23 cellular contexts compared by ENCODE assay signal in genomic region chr7:12746211-12746610, GRCh38. TPM values are rescaled to one million over a fixed set of nuclear protein-coding genes. Genes with fewer than 3 reads are reported as not detected.
DNase-seq lines count a peak whose midpoint lies in the region; ATAC-seq, FAIRE-seq and TF ChIP-seq lines count a peak whose summit lies in the region.
"Had no signal": no experiment of that assay in that cellular context is flagged by ENCODE, and none has a peak within 500 bp of the region (broad histone marks: within the 10 kb centered on the region; RNA-seq: fewer than 3 reads in every experiment).

No MANE protein-coding gene starts in this region.

- H3T11ph ChIP-seq in H9 (ENCODE audit: low read length): no peak overlapping the region

- H3K14ac ChIP-seq in H9 (ENCODE audit: insufficient read depth, low read length): no peak overlapping the region

- FAIRE-seq in bronchial epithelial cell (lab: Jason Lieb, UNC): no peak
- FAIRE-seq: A549, GM12892, GM18507, H54, HepG2 had no signal

- H3K27ac ChIP-seq in neural progenitor cell (no peak overlapping the region), H9 (ENCODE audit: insufficient read length, low read depth, low read length) (no peak overlapping the region), colonic mucosa (no peak overlapping the region)
- H3K27ac ChIP-seq: 22Rv1, A549, BLaER1 had no signal

- no peak overlapping the region for H4K5ac ChIP-seq in H9 (ENCODE audit: insufficient read length, low read depth, low read length)

- no peak overlapping the region for H3K23ac ChIP-seq in H9 (ENCODE audit: insufficient read length, low read depth, low read length)

- intact Hi-C loops in colonic mucosa (cut with DNase I): no loop called here

- H3K9ac ChIP-seq in neural progenitor cell: no peak overlapping the region
- no peak overlapping the region for H3K9ac ChIP-seq in H9 (ENCODE audit: extremely low read depth, insufficient read length, low read length)
- H3K9ac ChIP-seq in colonic mucosa (ENCODE audit: low read depth in 2 of 2, low read length in 2 of 2): no peak overlapping the region
- H3K9ac ChIP-seq: BLaER1 had no signal

- no peak overlapping the region for H3K4me2 ChIP-seq in neural progenitor cell
- no peak overlapping the region for H3K4me2 ChIP-seq in H9 (ENCODE audit: insufficient read depth, insufficient read length, low read length)
- H3K4me2 ChIP-seq: A549, BLaER1, GM23338 had no signal

- TF ChIP-seq CTCF in bronchial epithelial cell (IDR thresholded peaks at IDR 0.05; ENCODE audit: insufficient read depth, low read length, severe bottlenecking) (no peak), neural progenitor cell (IDR thresholded peaks at IDR 0.05) (no peak), H9 (conservative IDR thresholded peaks at IDR 0.05) (no peak), colonic mucosa (IDR thresholded peaks at IDR 0.05) (no peak)

- H3K4me1 Mint-ChIP-seq in neural progenitor cell (peaks cover 5% of the 10 kb centered on the region), H9 (peaks cover 26 to 32% of the 10 kb centered on the region in 2 experiments)
- H3K4me1 Mint-ChIP-seq: CD4-positive, alpha-beta memory T cell had no signal

- H3F3A ChIP-seq in neural progenitor cell (ENCODE audit: low read depth): peaks cover 5% of the 10 kb centered on the region

- H3K4me3 ChIP-seq in bronchial epithelial cell (ENCODE audit: low read depth, low read length): no peak overlapping the region
- H3K4me3 ChIP-seq in neural progenitor cell: no peak overlapping the region
- H3K4me3 ChIP-seq in colonic mucosa: no peak overlapping the region
- H3K4me3 ChIP-seq: A549, BLaER1, GM23338 had no signal

- H3K9me3 Mint-ChIP-seq in neural progenitor cell: peaks cover 11% of the 10 kb centered on the region
- peaks cover 0 to 5% of the 10 kb centered on the region in 2 experiments; a peak in 1 of 5 replicates for H3K9me3 Mint-ChIP-seq in H9
- H3K9me3 Mint-ChIP-seq: GM23338, HFFc6, IgD-negative memory B cell had no signal

- H2BK120ac ChIP-seq in H9 (ENCODE audit: low read depth, low read length, poor library complexity, severe bottlenecking): no peak overlapping the region

- H4K8ac ChIP-seq in H9 (replicated peaks; ENCODE audit: insufficient read length, low read depth, low read length): no peak overlapping the region

- peaks cover 2% of the 10 kb centered on the region for H3K36me3 Mint-ChIP-seq in neural progenitor cell
- H3K36me3 Mint-ChIP-seq in H9 (ENCODE audit: insufficient read depth in 1 of 3, low read depth in 3 of 3): peaks cover 0 to 7% (median 0%) of the 10 kb centered on the region in 3 experiments; a peak in 1 of 7 replicates
- H3K36me3 Mint-ChIP-seq: CD14-positive monocyte; CD4-positive, alpha-beta memory T cell; IgD-negative memory B cell had no signal

- H3K36me3 ChIP-seq in bronchial epithelial cell (ENCODE audit: control insufficient read depth, insufficient read depth, low read length): no peaks in the 10 kb centered on the region
- H3K36me3 ChIP-seq in neural progenitor cell: no peaks in the 10 kb centered on the region
- no peaks in the 10 kb centered on the region for H3K36me3 ChIP-seq in colonic mucosa
- H3K36me3 ChIP-seq: BLaER1 had no signal

- H3K27ac Mint-ChIP-seq in neural progenitor cell (no peak overlapping the region), H9 (no peak overlapping the region)
- H3K27ac Mint-ChIP-seq: CD14-positive monocyte; CD4-positive, alpha-beta memory T cell; GM23338; HFFc6; IgD-negative memory B cell had no signal

- H3K79me2 ChIP-seq in neural progenitor cell (ENCODE audit: low read depth) (no peaks in the 10 kb centered on the region), H9 (ENCODE audit: insufficient read depth, low read length) (no peaks in the 10 kb centered on the region)

- peaks cover 13% of the 10 kb centered on the region for H3K4me1 ChIP-seq in neural progenitor cell
- peaks cover 2% of the 10 kb centered on the region; the same call in 1 of the 2 replicates for H3K4me1 ChIP-seq in H9 (ENCODE audit: insufficient read depth, low read length)
- H3K4me1 ChIP-seq in colonic mucosa: no peaks in the 10 kb centered on the region
- H3K4me1 ChIP-seq: BLaER1 had no signal

- no peaks in the 10 kb centered on the region for H3K27me3 ChIP-seq in bronchial epithelial cell (ENCODE audit: control insufficient read depth, insufficient read depth, low read length)
- H3K27me3 ChIP-seq in neural progenitor cell: no peaks in the 10 kb centered on the region
- H3K27me3 ChIP-seq in H9 (ENCODE audit: insufficient read depth, low read length): no peaks in the 10 kb centered on the region
- H3K27me3 ChIP-seq in colonic mucosa: no peaks in the 10 kb centered on the region
- H3K27me3 ChIP-seq: BLaER1 had no signal

- H3K18ac ChIP-seq in H9 (ENCODE audit: insufficient read length, low read depth, low read length): no peak overlapping the region

- H3K9me3 ChIP-seq in neural progenitor cell (ENCODE audit: low read depth) (no peaks in the 10 kb centered on the region), H9 (ENCODE audit: control insufficient read depth, low read depth, low read length) (no peaks in the 10 kb centered on the region), colonic mucosa (no peaks in the 10 kb centered on the region)
- H3K9me3 ChIP-seq: A549, BLaER1 had no signal

- H2BK20ac ChIP-seq in H9 (ENCODE audit: low read depth, low read length, poor library complexity, severe bottlenecking): no peak overlapping the region

- peaks cover 3% of the 10 kb centered on the region for H3K27me3 Mint-ChIP-seq in neural progenitor cell (ENCODE audit: insufficient read depth, low read depth)
- H3K27me3 Mint-ChIP-seq in H9 (ENCODE audit: low read depth): no peaks in the 10 kb centered on the region
- H3K27me3 Mint-ChIP-seq: IgD-negative memory B cell had no signal

- no peaks in the 10 kb centered on the region for H4K20me1 ChIP-seq in neural progenitor cell (ENCODE audit: low read depth)
- no peaks in the 10 kb centered on the region for H4K20me1 ChIP-seq in H9 (ENCODE audit: control insufficient read depth, insufficient read depth, insufficient read length)
- H4K20me1 ChIP-seq: BLaER1 had no signal

- ATAC-seq in GM21390 (IDR thresholded peaks at IDR 0.05; ENCODE audit: unreplicated experiment): no peak
- ATAC-seq: A549, GM23338, HCT116, HepG2 had no signal

- no peak overlapping the region for H2BK5ac ChIP-seq in H9 (ENCODE audit: insufficient read length, low read length)

- no CpG with 5 or more reads among the region's 1 CpG for WGBS in H9 (ENCODE audit: extremely low coverage, insufficient read length, low lambda C conversion rate)

- DNase-seq in NCI-H82 (lab: John Stamatoyannopoulos, UW) (peak; percentile 3), NCI-H82 treated with DMSO at 0.1 percent for 48 hours (lab: John Stamatoyannopoulos, UW; ENCODE audit: unreplicated experiment) (no peak), bronchial epithelial cell (ENCODE audit: low read depth) (peak; percentile 27), neural progenitor cell (ENCODE audit: low spot score) (peak; percentile 5), H9 (no peak), colonic mucosa (no peak)
- DNase-seq: CD4-positive, alpha-beta memory T cell; DMS153; DMS79; GDM1; HFFc6 had no signal

- no peak overlapping the region for H2AK5ac ChIP-seq in H9 (ENCODE audit: insufficient read length, low read length)

- no peak overlapping the region for H2BK12ac ChIP-seq in H9 (ENCODE audit: insufficient read length, low read depth, low read length)

- H4K91ac ChIP-seq in H9 (ENCODE audit: insufficient read length, low read depth, low read length): no peak overlapping the region

- H3K79me1 ChIP-seq in H9 (ENCODE audit: insufficient read depth, low read depth, low read length, poor library complexity, severe bottlenecking): no peaks in the 10 kb centered on the region

- H3K56ac ChIP-seq in H9 (ENCODE audit: insufficient read length, low read depth, low read length): no peak overlapping the region

- H3K4ac ChIP-seq in H9 (ENCODE audit: low read depth, low read length): no peak overlapping the region

- no peak overlapping the region for H2AFZ ChIP-seq in neural progenitor cell (replicated peaks)
- no peak overlapping the region for H2AFZ ChIP-seq in H9 (ENCODE audit: low read length)
- H2AFZ ChIP-seq: GM23338 had no signal

- H2BK15ac ChIP-seq in H9 (ENCODE audit: low read depth, low read length): no peak overlapping the region

- no peak overlapping the region for H3K4me3 Mint-ChIP-seq in neural progenitor cell
- no peak overlapping the region for H3K4me3 Mint-ChIP-seq in H9
- H3K4me3 Mint-ChIP-seq: CD14-positive monocyte; CD4-positive, alpha-beta memory T cell; GM23338; HFFc6; IgD-negative memory B cell had no signal

- no peaks in the 10 kb centered on the region for H3K23me2 ChIP-seq in H9 (ENCODE audit: insufficient read length, low read depth, low read length, poor library complexity, severe bottlenecking)

RNA-seq across cellular contexts. Expression of gene ARL4A, which starts 58.8 kb away (rescaled TPM):
- total RNA-seq in bronchial epithelial cell: 54.8 and 58.0 TPM in 2 replicates
- 36.4 and 43.5 TPM in 2 replicates for total RNA-seq in neural progenitor cell (ENCODE audit: low replicate concordance)
- 36.3 and 39.4 TPM in 2 replicates for total RNA-seq in H9 (2021)
- total RNA-seq in colonic mucosa: 10 to 100 TPM; 27.5 to 88.8 TPM

Comparison
In these comparisons a context has a peak if more than half of its experiments do, and no peak if none do; other contexts are left out.
1. DNase-seq: peak in NCI-H82 (single experiment), bronchial epithelial cell (single experiment) and neural progenitor cell (single experiment); none in NCI-H82 treated with DMSO at 0.1 percent for 48 hours (single experiment), H9 (single experiment) and colonic mucosa (single experiment).